Comparison of ENCODE assay signal across 25 cellular contexts in the genomic region with DNA sequence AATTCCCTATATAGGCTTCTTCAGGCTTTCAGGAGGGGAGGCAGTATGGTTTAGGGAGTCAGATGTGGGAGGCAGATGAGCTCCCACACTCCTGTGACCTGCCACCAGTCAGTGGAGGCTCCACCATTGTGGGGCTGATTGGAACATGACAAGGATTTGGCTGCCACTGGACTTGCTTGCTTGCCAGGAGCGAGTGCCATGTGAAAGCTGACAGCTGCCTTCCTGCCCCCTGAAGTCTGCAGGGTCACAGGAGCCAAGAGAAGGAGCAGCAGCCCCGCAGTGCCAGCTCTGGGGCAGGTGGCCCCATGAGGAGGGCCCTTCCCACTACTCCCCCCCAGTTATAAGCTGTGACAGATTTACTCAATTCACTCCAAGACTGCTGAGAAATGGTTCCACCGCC.
DNase-seq lines count a peak whose midpoint lies in the region; ATAC-seq and TF ChIP-seq lines count a peak whose summit lies in the region.
"Had no signal": no experiment of that assay in that cellular context is flagged by ENCODE, and none has a peak within 500 bp of the region (broad histone marks: within the 10 kb centered on the region; RNA-seq: fewer than 3 reads in every experiment).

No MANE protein-coding gene starts in this region.

- H3K27ac Mint-ChIP-seq in neural progenitor cell, result no peak overlapping the region
- H3K27ac Mint-ChIP-seq in Calu3 (ENCODE audit: unreplicated experiment), result no peak overlapping the region
- no peak overlapping the region for H3K27ac Mint-ChIP-seq in CD4-positive, alpha-beta memory T cell
- H3K27ac Mint-ChIP-seq: activated CD4-positive, alpha-beta memory T cell treated with anti-CD3 and anti-CD28 coated beads, Interleukin-2, amount 10 ng/mL, durations not matched to agents 7 days and 5 days; CD4-positive, alpha-beta T cell; naive B cell; stimulated activated memory B cell treated with anti-CD40 and anti-IgM and Interleukin-4, amounts not matched to agents 10 μg/mL and 1 μg/mL and 100 μg/mL, for 72 hours had no signal

- H3K9me2 ChIP-seq in SK-N-SH, result no peaks in the 10 kb centered on the region

- H3K4me3 ChIP-seq in body of pancreas, result no peak overlapping the region
- no peak overlapping the region for H3K4me3 ChIP-seq in neural progenitor cell
- no peak overlapping the region for H3K4me3 ChIP-seq in SK-N-SH (ENCODE audit: low read depth in 2 of 2, low read length in 1 of 2)
- H3K4me3 ChIP-seq in CD4-positive, alpha-beta memory T cell (ENCODE audit: low read length in 2 of 2), result no peak overlapping the region
- H3K4me3 ChIP-seq: adrenal gland, GM12878, left lung, PC-9, prostate gland had no signal

- H2AFZ ChIP-seq in neural progenitor cell (replicated peaks) (peak overlapping the region; percentile 34), SK-N-SH (ENCODE audit: low read depth) (no peak overlapping the region)
- H2AFZ ChIP-seq: PC-9 had no signal

- WGBS in body of pancreas, 2 donors, result 19 to 58% methylated on average over 3 of the region's 3 CpGs
- 67% methylated on average over 1 of the region's 3 CpGs for WGBS in SK-N-SH (ENCODE audit: low lambda C conversion rate)

- no peaks in the 10 kb centered on the region for H3K36me3 ChIP-seq in body of pancreas (replicated peaks in 1 of 2; ENCODE audit: insufficient read depth in 1 of 2, low read depth in 2 of 2)
- H3K36me3 ChIP-seq in neural progenitor cell, result no peaks in the 10 kb centered on the region
- no peaks in the 10 kb centered on the region for H3K36me3 ChIP-seq in SK-N-SH (replicated peaks in 1 of 2; ENCODE audit: control insufficient read depth in 1 of 2, insufficient read depth in 2 of 2, low read length in 1 of 2)
- no peaks in the 10 kb centered on the region for H3K36me3 ChIP-seq in CD4-positive, alpha-beta memory T cell (ENCODE audit: insufficient read depth, low read length)
- H3K36me3 ChIP-seq: adrenal gland, left lung, prostate gland had no signal

- TF ChIP-seq POLR2A in body of pancreas (IDR thresholded peaks at IDR 0.05), result peak in 1 of 3 donors; percentile 23

- H3K9me3 ChIP-seq in body of pancreas, result no peaks in the 10 kb centered on the region
- no peaks in the 10 kb centered on the region for H3K9me3 ChIP-seq in neural progenitor cell (ENCODE audit: low read depth)
- no peaks in the 10 kb centered on the region for H3K9me3 ChIP-seq in SK-N-SH
- no peaks in the 10 kb centered on the region for H3K9me3 ChIP-seq in CD4-positive, alpha-beta memory T cell (ENCODE audit: control insufficient read depth in 1 of 2, low read length in 2 of 2)
- H3K9me3 ChIP-seq: adrenal gland, left lung, prostate gland had no signal

- no TSS peak for BruUV-seq in Calu3 (replicated peaks; lab: Mats Ljungman, UMichigan)

- POLR2A ChIA-PET in SK-N-SH (lab: Yijun Ruan, JAX), result no interaction called here
- POLR2A ChIA-PET in CD4-positive, alpha-beta memory T cell (lab: Charles Lee; ENCODE audit: partially characterized antibody), result no interaction called here

- H4K20me1 ChIP-seq in neural progenitor cell (ENCODE audit: low read depth) (no peaks in the 10 kb centered on the region), SK-N-SH (ENCODE audit: insufficient read depth) (no peaks in the 10 kb centered on the region)

- H3K4me3 Mint-ChIP-seq in neural progenitor cell (no peak overlapping the region), Calu3 (ENCODE audit: low read depth, unreplicated experiment) (no peak overlapping the region)
- H3K4me3 Mint-ChIP-seq in CD4-positive, alpha-beta memory T cell, result no peak overlapping the region
- H3K4me3 Mint-ChIP-seq: activated CD4-positive, alpha-beta memory T cell treated with anti-CD3 and anti-CD28 coated beads, Interleukin-2, amount 10 ng/mL, durations not matched to agents 7 days and 5 days; brain; CD4-positive, alpha-beta T cell; naive B cell; stimulated activated memory B cell treated with anti-CD40 and anti-IgM and Interleukin-4, amounts not matched to agents 10 μg/mL and 1 μg/mL and 100 μg/mL, for 72 hours had no signal

- H3K9ac ChIP-seq in neural progenitor cell (no peak overlapping the region), SK-N-SH (no peak overlapping the region)

- H3K79me2 ChIP-seq in neural progenitor cell (ENCODE audit: low read depth) (no peaks in the 10 kb centered on the region), SK-N-SH (ENCODE audit: insufficient read depth) (no peaks in the 10 kb centered on the region)

- peak; percentile 83 for ATAC-seq in body of pancreas
- ATAC-seq: GM12878; left lung; stimulated activated memory B cell treated with anti-CD40 and anti-IgM and Interleukin-4, amounts not matched to agents 10 μg/mL and 1 μg/mL and 100 μg/mL, for 72 hours had no signal

- H3K27me3 ChIP-seq in body of pancreas, result no peaks in the 10 kb centered on the region
- H3K27me3 ChIP-seq in neural progenitor cell, result no peaks in the 10 kb centered on the region
- H3K27me3 ChIP-seq in SK-N-SH (ENCODE audit: insufficient read depth), result no peaks in the 10 kb centered on the region
- no peaks in the 10 kb centered on the region for H3K27me3 ChIP-seq in CD4-positive, alpha-beta memory T cell (ENCODE audit: insufficient read depth, low read length)
- H3K27me3 ChIP-seq: adrenal gland, left lung had no signal

- TF ChIP-seq EP300 in SK-N-SH (IDR thresholded peaks at IDR 0.05; ENCODE audit: borderline replicate concordance in 1 of 2, low read depth in 1 of 2, low read length in 1 of 2), result no peak

- peak in 1 of 7 experiments; percentile 2 for TF ChIP-seq CTCF in body of pancreas (IDR thresholded peaks at IDR 0.05)
- no peak for TF ChIP-seq CTCF in neural progenitor cell (IDR thresholded peaks at IDR 0.05)
- TF ChIP-seq CTCF in SK-N-SH (IDR thresholded peaks at IDR 0.05), result no peak
- no peak for TF ChIP-seq CTCF in Calu3 (IDR thresholded peaks at IDR 0.05; ENCODE audit: unreplicated experiment)

- no peak for TF ChIP-seq RAD21 in SK-N-SH (IDR thresholded peaks at IDR 0.05; ENCODE audit: low read length)

- DNase-seq in DMS 273 (lab: John Stamatoyannopoulos, UW; ENCODE audit: unreplicated experiment) (peak; percentile 53), body of pancreas (peak; percentile 87 to 95 (median 92)), cardiac septum (ENCODE audit: low spot score) (peak; percentile 76), neural progenitor cell (ENCODE audit: low spot score) (no peak), SK-N-SH (no peak), Calu3 (no peak), NCI-H2081 (lab: John Stamatoyannopoulos, UW) (no peak)
- DNase-seq in CD4-positive, alpha-beta memory T cell, result no peak
- DNase-seq: activated CD4-positive, alpha-beta memory T cell treated with anti-CD3 and anti-CD28 coated beads, Interleukin-2, amount 10 ng/mL, durations not matched to agents 7 days and 5 days; activated CD4-positive, alpha-beta T cell treated with anti-CD3 and anti-CD28 coated beads for 1 hour; activated CD8-positive, alpha-beta memory T cell treated with anti-CD3 and anti-CD28 coated beads, Interleukin-2, amount 50 U/mL, for 4 hours; activated naive CD4-positive, alpha-beta T cell treated with Interleukin-2 at 50 U/mL for 16 hours; adrenal gland; CD4-positive, alpha-beta T cell; H7; left lung; naive B cell; NCI-H1092; NCI-H187 treated with DMSO at 0.1 percent for 48 hours; NCI-H526 treated with DMSO at 0.1 percent for 48 hours; PC-9 had no signal

- H3K4me2 ChIP-seq in neural progenitor cell (no peak overlapping the region), SK-N-SH (no peak overlapping the region)
- H3K4me2 ChIP-seq: PC-9 had no signal

- H3K27me3 Mint-ChIP-seq in neural progenitor cell (ENCODE audit: insufficient read depth, low read depth), result peaks cover 10% of the 10 kb centered on the region
- H3K27me3 Mint-ChIP-seq in Calu3 (ENCODE audit: unreplicated experiment), result no peaks in the 10 kb centered on the region
- no peaks in the 10 kb centered on the region for H3K27me3 Mint-ChIP-seq in CD4-positive, alpha-beta memory T cell
- H3K27me3 Mint-ChIP-seq: activated CD4-positive, alpha-beta memory T cell treated with anti-CD3 and anti-CD28 coated beads, Interleukin-2, amount 10 ng/mL, durations not matched to agents 7 days and 5 days; brain; CD4-positive, alpha-beta T cell; naive B cell; stimulated activated memory B cell treated with anti-CD40 and anti-IgM and Interleukin-4, amounts not matched to agents 10 μg/mL and 1 μg/mL and 100 μg/mL, for 72 hours had no signal

- H3K27ac ChIP-seq in body of pancreas (peak overlapping the region; percentile 66 to 87 (median 81)), neural progenitor cell (no peak overlapping the region), SK-N-SH (ENCODE audit: low read depth in 2 of 2, low read length in 1 of 2) (no peak overlapping the region)
- H3K27ac ChIP-seq in CD4-positive, alpha-beta memory T cell (ENCODE audit: low read depth, low read length), result no peak overlapping the region
- H3K27ac ChIP-seq: adrenal gland, left lung, PC-9, prostate gland had no signal

- H3K4me1 Mint-ChIP-seq in neural progenitor cell (peaks cover 12% of the 10 kb centered on the region), Calu3 (ENCODE audit: low read depth, unreplicated experiment) (peaks cover 20% of the 10 kb centered on the region)
- no peaks in the 10 kb centered on the region for H3K4me1 Mint-ChIP-seq in CD4-positive, alpha-beta memory T cell
- H3K4me1 Mint-ChIP-seq: activated CD4-positive, alpha-beta memory T cell treated with anti-CD3 and anti-CD28 coated beads, Interleukin-2, amount 10 ng/mL, durations not matched to agents 7 days and 5 days; naive B cell; stimulated activated memory B cell treated with anti-CD40 and anti-IgM and Interleukin-4, amounts not matched to agents 10 μg/mL and 1 μg/mL and 100 μg/mL, for 72 hours had no signal

- CTCF ChIA-PET in SK-N-SH (lab: Yijun Ruan, JAX) (no interaction called here), Calu3 (lab: Charles Lee) (no interaction called here)
- CTCF ChIA-PET in CD4-positive, alpha-beta memory T cell (lab: Charles Lee; ENCODE audit: partially characterized antibody), result no interaction called here

- H3K36me3 Mint-ChIP-seq in neural progenitor cell (no peaks in the 10 kb centered on the region), Calu3 (ENCODE audit: insufficient read depth, unreplicated experiment) (no peaks in the 10 kb centered on the region)
- no peaks in the 10 kb centered on the region for H3K36me3 Mint-ChIP-seq in CD4-positive, alpha-beta memory T cell
- H3K36me3 Mint-ChIP-seq: brain; naive B cell; stimulated activated memory B cell treated with anti-CD40 and anti-IgM and Interleukin-4, amounts not matched to agents 10 μg/mL and 1 μg/mL and 100 μg/mL, for 72 hours had no signal

- intact Hi-C loops in body of pancreas (cut with DNase I), result no loop called here
- intact Hi-C loops in cardiac septum (cut with DNase I), result no loop called here
- intact Hi-C loops in Calu3 (cut with micrococcal nuclease; ENCODE audit: unreplicated experiment), result no loop called here
- intact Hi-C loops in CD4-positive, alpha-beta memory T cell (cut with micrococcal nuclease), result no loop called here

- H3K4me1 ChIP-seq in body of pancreas (peaks cover 65% of the 10 kb centered on the region), neural progenitor cell (peaks cover 8% of the 10 kb centered on the region), SK-N-SH (ENCODE audit: control insufficient read depth in 1 of 2, insufficient read depth in 2 of 2, low read depth in 1 of 2, low read length in 1 of 2) (peaks cover 2 to 6% of the 10 kb centered on the region in 2 experiments; a peak in 2 of 4 replicates)
- no peaks in the 10 kb centered on the region for H3K4me1 ChIP-seq in CD4-positive, alpha-beta memory T cell (ENCODE audit: insufficient read depth, low read length)
- H3K4me1 ChIP-seq: adrenal gland had no signal

- H3F3A ChIP-seq in neural progenitor cell (ENCODE audit: low read depth), result no peaks in the 10 kb centered on the region
- peaks cover 2% of the 10 kb centered on the region for H3F3A ChIP-seq in SK-N-SH (replicated peaks; ENCODE audit: insufficient read depth)

- H3K9me3 Mint-ChIP-seq in neural progenitor cell, result no peaks in the 10 kb centered on the region
- no peaks in the 10 kb centered on the region for H3K9me3 Mint-ChIP-seq in Calu3 (ENCODE audit: low read depth, unreplicated experiment)
- peaks cover 0 to 9% (median 0%) of the 10 kb centered on the region in 8 donors for H3K9me3 Mint-ChIP-seq in CD4-positive, alpha-beta memory T cell
- H3K9me3 Mint-ChIP-seq: brain; CD4-positive, alpha-beta T cell; naive B cell had no signal

Comparison
In these comparisons a context has a peak if more than half of its experiments do, and no peak if none do; other contexts are left out.
1. DNase-seq: peak in DMS 273 (single experiment), body of pancreas (4 of 4) and cardiac septum (single experiment); none in neural progenitor cell (single experiment), SK-N-SH (single experiment), Calu3 (single experiment), CD4-positive, alpha-beta memory T cell (0 of 5) and NCI-H2081 (0 of 2).
2. H3K27ac ChIP-seq: peak in body of pancreas (4 of 4); none in neural progenitor cell (single experiment), SK-N-SH (0 of 2) and CD4-positive, alpha-beta memory T cell (single experiment).